Comparison of ENCODE assay signal across 9 cellular contexts in the genomic region with DNA sequence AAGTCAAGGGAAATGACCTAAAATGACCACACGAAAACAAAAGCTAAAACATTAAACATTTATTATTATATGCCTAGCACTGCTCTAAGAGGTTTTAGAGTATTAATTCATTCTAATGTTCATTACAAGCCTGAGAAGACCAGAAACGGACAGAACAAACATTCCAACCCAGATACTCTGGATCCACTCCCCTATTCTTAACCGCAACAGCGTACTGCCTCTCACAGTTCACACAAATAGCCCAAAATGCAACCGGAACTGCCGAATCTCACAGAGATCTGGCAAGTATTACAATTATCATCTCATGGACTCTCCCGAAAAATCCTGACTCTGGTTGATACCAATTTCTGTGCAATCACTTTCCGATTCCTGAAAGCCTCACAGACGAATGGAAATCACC.
DNase-seq lines count a peak whose midpoint lies in the region; ATAC-seq and TF ChIP-seq lines count a peak whose summit lies in the region.
"Had no signal": no experiment of that assay in that cellular context is flagged by ENCODE, and none has a peak within 500 bp of the region (broad histone marks: within the 10 kb centered on the region; RNA-seq: fewer than 3 reads in every experiment).

No MANE protein-coding gene starts in this region.

- ATAC-seq in HG02588 (IDR thresholded peaks at IDR 0.05; ENCODE audit: unreplicated experiment) (no peak), GM18868 (IDR thresholded peaks at IDR 0.05; ENCODE audit: unreplicated experiment) (no peak)

- H3K27me3 Mint-ChIP-seq in dendritic cell treated with granulocyte-macrophage colony-stimulating factor and Interleukin-4, amounts not matched to agents 40 ng/mL and 50 ng/mL, for 4 days = peaks cover 8% of the 10 kb centered on the region
- peaks cover 4% of the 10 kb centered on the region for H3K27me3 Mint-ChIP-seq in nephron progenitor cell (ENCODE audit: low read depth, poor library complexity)

- intact Hi-C loops in dendritic cell treated with granulocyte-macrophage colony-stimulating factor and Interleukin-4, amounts not matched to agents 40 ng/mL and 50 ng/mL, for 4 days (cut with micrococcal nuclease) = no loop called here

- peaks cover 37% of the 10 kb centered on the region for H3K9me3 Mint-ChIP-seq in dendritic cell treated with granulocyte-macrophage colony-stimulating factor and Interleukin-4, amounts not matched to agents 40 ng/mL and 50 ng/mL, for 4 days
- H3K9me3 Mint-ChIP-seq in nephron progenitor cell = peaks cover 94% of the 10 kb centered on the region

- H3K4me3 ChIP-seq in LNCaP clone FGC (ENCODE audit: low read depth, low read length) = peak overlapping the region; percentile 91

- DNase-seq in D341Med (ENCODE audit: low spot score) = peak; percentile 20
- no peak for DNase-seq in LNCaP clone FGC (ENCODE audit: low read depth)
- DNase-seq in nephron progenitor cell = no peak
- DNase-seq in amniotic stem cell (lab: John Stamatoyannopoulos, UW) = no peak
- DNase-seq in stimulated activated naive CD4-positive, alpha-beta T cell treated with Interleukin-2 at 50 U/mL for 16 hours (lab: John Stamatoyannopoulos, UW) = no peak
- DNase-seq: effector CD8-positive, alpha-beta T cell had no signal

- peak overlapping the region; percentile 91 for H3K27ac Mint-ChIP-seq in dendritic cell treated with granulocyte-macrophage colony-stimulating factor and Interleukin-4, amounts not matched to agents 40 ng/mL and 50 ng/mL, for 4 days
- H3K27ac Mint-ChIP-seq in nephron progenitor cell = no peak overlapping the region

- peak overlapping the region; percentile 97 for H3K4me3 Mint-ChIP-seq in dendritic cell treated with granulocyte-macrophage colony-stimulating factor and Interleukin-4, amounts not matched to agents 40 ng/mL and 50 ng/mL, for 4 days
- peak overlapping the region; percentile 99 for H3K4me3 Mint-ChIP-seq in nephron progenitor cell

- H3K4me1 Mint-ChIP-seq in dendritic cell treated with granulocyte-macrophage colony-stimulating factor and Interleukin-4, amounts not matched to agents 40 ng/mL and 50 ng/mL, for 4 days (ENCODE audit: low read depth) = peaks cover 39% of the 10 kb centered on the region
- H3K4me1 Mint-ChIP-seq in nephron progenitor cell = peaks cover 21% of the 10 kb centered on the region

- TF ChIP-seq CTCF in LNCaP clone FGC (IDR thresholded peaks at IDR 0.05; ENCODE audit: control insufficient read depth, extremely low read depth, insufficient read depth) = no peak
- no peak for TF ChIP-seq CTCF in nephron progenitor cell (IDR thresholded peaks at IDR 0.05)

- H3K36me3 Mint-ChIP-seq in dendritic cell treated with granulocyte-macrophage colony-stimulating factor and Interleukin-4, amounts not matched to agents 40 ng/mL and 50 ng/mL, for 4 days (ENCODE audit: low read depth) = peaks cover 39% of the 10 kb centered on the region
- peaks cover 81% of the 10 kb centered on the region for H3K36me3 Mint-ChIP-seq in nephron progenitor cell (ENCODE audit: low read depth)
